Comparison of ENCODE assay signal across 22 cellular contexts in the genomic region with DNA sequence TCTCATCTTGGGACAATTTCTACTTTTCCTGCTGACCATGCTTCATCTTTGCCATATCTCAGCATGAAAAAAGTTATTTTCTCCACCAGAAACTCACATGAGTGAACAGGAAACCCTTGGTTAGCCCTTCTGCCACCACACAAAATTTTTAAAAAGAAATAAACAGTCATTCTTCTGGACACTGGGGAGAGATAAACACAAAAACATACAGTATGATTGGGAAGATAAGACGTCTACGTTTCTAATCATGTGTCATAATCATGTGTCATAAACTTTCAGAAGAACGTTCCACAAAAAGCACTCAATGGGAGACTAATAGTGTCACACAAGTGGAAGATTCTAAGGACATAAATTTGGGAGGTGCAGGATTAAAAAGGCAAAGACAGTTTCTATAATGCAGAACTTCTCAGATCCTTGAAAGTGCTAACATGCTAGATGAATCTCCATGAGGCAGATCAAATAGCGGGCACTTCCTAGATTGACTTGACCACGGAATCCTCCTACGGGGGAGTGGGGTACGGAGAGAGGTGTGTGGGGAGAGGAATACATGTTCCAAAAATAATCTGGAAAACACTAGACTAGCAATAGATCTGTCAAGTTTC.
DNase-seq lines count a peak whose midpoint lies in the region; ATAC-seq and TF ChIP-seq lines count a peak whose summit lies in the region.
"Had no signal": no experiment of that assay in that cellular context is flagged by ENCODE, and none has a peak within 500 bp of the region (broad histone marks: within the 10 kb centered on the region; RNA-seq: fewer than 3 reads in every experiment).

No MANE protein-coding gene starts in this region.

- H3K27me3 Mint-ChIP-seq in HFFc6 (ENCODE audit: insufficient read depth), result peaks cover 2% of the 10 kb centered on the region

- BruUV-seq in A673 (replicated peaks; lab: Mats Ljungman, UMichigan), result no TSS peak

- peaks cover 5% of the 10 kb centered on the region for H3K36me3 Mint-ChIP-seq in HFFc6 (ENCODE audit: low read depth)
- H3K36me3 Mint-ChIP-seq: CD8-positive, alpha-beta T cell had no signal

- CTCF ChIA-PET in A673 (lab: Charles Lee), result interaction anchor here (0.7 kb wide), 1 partner anchor 14 kb away, joined by 5 read pairs; no protein-coding TSS in a partner anchor

- H3K27ac Mint-ChIP-seq in HFFc6, result peak overlapping the region; percentile 49
- H3K27ac Mint-ChIP-seq: CD8-positive, alpha-beta T cell had no signal

- intact Hi-C loops in A673 (cut with micrococcal nuclease; ENCODE audit: unreplicated experiment), result no loop called here

- no peaks in the 10 kb centered on the region for H3K36me3 ChIP-seq in skeletal muscle tissue (ENCODE audit: control insufficient read depth in 3 of 3, insufficient read depth in 3 of 3, low read length in 3 of 3)
- H3K36me3 ChIP-seq in A673 (ENCODE audit: insufficient read depth, low read length, poor library complexity, severe bottlenecking), result no peaks in the 10 kb centered on the region
- H3K36me3 ChIP-seq: BLaER1, SJCRH30 had no signal

- H3K4me1 Mint-ChIP-seq in HFFc6 (ENCODE audit: low read depth), result peaks cover 64% of the 10 kb centered on the region

- H3K4me1 ChIP-seq in skeletal muscle tissue (ENCODE audit: control insufficient read depth in 3 of 3, insufficient read depth in 3 of 3, low read length in 3 of 3) (peaks cover 10 to 12% (median 11%) of the 10 kb centered on the region in 3 donors), A673 (ENCODE audit: insufficient read depth, low read length, poor library complexity, severe bottlenecking) (no peaks in the 10 kb centered on the region)

- DNase-seq in HFFc6 (peak; percentile 27), fibroblast of mammary gland (ENCODE audit: low read depth) (peak; percentile 35), A673 (ENCODE audit: low spot score) (no peak), T1000 (lab: John Stamatoyannopoulos, UW) (no peak)
- DNase-seq: ACHN; CD8-positive, alpha-beta T cell; DND-41; GDM1; H7; NCI-H1105 treated with DMSO at 0.1 percent for 48 hours; NCI-H1694; NCI-H2081 treated with DMSO at 0.1 percent for 48 hours; NCI-H2171 treated with DMSO at 0.1 percent for 48 hours; NCI-H524 treated with DMSO at 0.1 percent for 48 hours; NCI-H82; OCI-M1; SJCRH30 had no signal

- POLR2A ChIA-PET in A673 (lab: Charles Lee; ENCODE audit: low non-redundant PET), result no interaction called here

- ATAC-seq in HG03469 (IDR thresholded peaks at IDR 0.05; ENCODE audit: unreplicated experiment) (no peak), GM21737 (IDR thresholded peaks at IDR 0.05; ENCODE audit: unreplicated experiment) (no peak)
- ATAC-seq: CD8-positive, alpha-beta T cell had no signal

- no peak overlapping the region for H3K4me3 Mint-ChIP-seq in HFFc6
- H3K4me3 Mint-ChIP-seq: CD8-positive, alpha-beta T cell had no signal

- peaks cover 0 to 5% (median 0%) of the 10 kb centered on the region in 3 donors for H3K27me3 ChIP-seq in skeletal muscle tissue (ENCODE audit: control insufficient read depth in 3 of 3, insufficient read depth in 3 of 3, low read length in 3 of 3)
- peaks cover 50% of the 10 kb centered on the region for H3K27me3 ChIP-seq in A673 (replicated peaks; ENCODE audit: insufficient read depth, low read depth, low read length, poor library complexity)
- H3K27me3 ChIP-seq: BLaER1, SJCRH30 had no signal

- no peak overlapping the region for H3K4me3 ChIP-seq in fibroblast of mammary gland (ENCODE audit: control insufficient read depth, low read depth, low read length)
- no peak overlapping the region for H3K4me3 ChIP-seq in skeletal muscle tissue (ENCODE audit: low read length in 3 of 3)
- H3K4me3 ChIP-seq in A673 (ENCODE audit: low read depth, low read length, poor library complexity, severe bottlenecking), result no peak overlapping the region
- H3K4me3 ChIP-seq: BLaER1, SJCRH30 had no signal

- no peak overlapping the region for H3K9ac ChIP-seq in skeletal muscle tissue (ENCODE audit: low read depth in 1 of 3, low read length in 3 of 3)
- H3K9ac ChIP-seq: BLaER1, KMS-11 had no signal

- H3K9me3 ChIP-seq in skeletal muscle tissue (ENCODE audit: control insufficient read depth in 3 of 3, low read length in 3 of 3) (no peaks in the 10 kb centered on the region), A673 (ENCODE audit: low read depth, low read length, poor library complexity, severe bottlenecking) (no peaks in the 10 kb centered on the region)
- H3K9me3 ChIP-seq: BLaER1, SJCRH30 had no signal

- TF ChIP-seq CTCF in HFFc6 (IDR thresholded peaks at IDR 0.05) (no peak), fibroblast of mammary gland (conservative IDR thresholded peaks at IDR 0.05; ENCODE audit: control insufficient read depth, insufficient read depth, low read depth, low read length) (no peak), A673 (conservative IDR thresholded peaks at IDR 0.05; ENCODE audit: low read depth, low read length) (no peak)

- H3K9me3 Mint-ChIP-seq in HFFc6, result no peaks in the 10 kb centered on the region
- H3K9me3 Mint-ChIP-seq: CD8-positive, alpha-beta T cell had no signal

- H3K27ac ChIP-seq in skeletal muscle tissue (ENCODE audit: low read depth, low read length), result peak overlapping the region; percentile 60
- no peak overlapping the region for H3K27ac ChIP-seq in A673 (ENCODE audit: low read depth, low read length, poor library complexity, severe bottlenecking)
- H3K27ac ChIP-seq: BLaER1, KMS-11, SJCRH30 had no signal

Comparison
In these comparisons a context has a peak if more than half of its experiments do, and no peak if none do; other contexts are left out.
1. DNase-seq: peak in HFFc6 (single experiment) and fibroblast of mammary gland (single experiment); none in A673 (single experiment) and T1000 (single experiment).